In the genomic region with DNA sequence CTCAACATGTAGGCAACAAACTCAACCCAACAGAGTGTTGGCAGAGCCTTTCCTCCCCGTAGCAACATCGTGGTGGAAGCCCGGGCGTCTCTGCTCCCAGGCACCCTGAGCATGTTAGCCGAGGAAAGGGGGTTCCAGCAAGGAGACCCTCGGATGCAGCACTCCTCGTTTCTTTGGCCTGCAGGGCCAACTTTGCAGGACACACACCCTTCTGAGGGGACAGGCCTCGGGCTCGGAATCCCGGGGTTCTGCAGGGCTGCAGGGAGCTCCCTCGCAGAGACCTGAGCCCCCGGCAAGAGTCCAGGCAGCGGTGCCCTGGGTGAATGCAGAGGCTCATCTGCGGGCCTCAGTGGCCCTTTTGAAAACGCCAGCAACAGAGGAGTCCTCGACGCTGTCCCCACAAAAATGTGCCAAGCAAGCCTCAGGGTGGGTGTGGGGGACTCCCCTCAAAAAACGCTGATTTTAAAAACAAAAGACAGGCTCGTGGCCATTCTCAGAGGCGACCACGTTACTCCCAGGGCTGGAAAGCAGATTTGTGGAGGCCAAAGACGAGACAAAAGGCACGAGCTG, we compare ENCODE assay signal across 8 cellular contexts. TPM values are rescaled to one million over a fixed set of nuclear protein-coding genes. Genes with fewer than 3 reads are reported as not detected.
DNase-seq lines count a peak whose midpoint lies in the region; ATAC-seq and TF ChIP-seq lines count a peak whose summit lies in the region.

No MANE protein-coding gene starts in this region.

- no TSS peak for BruUV-seq in MCF 10A (replicated peaks; lab: Mats Ljungman, UMichigan)

- H3K9me3 Mint-ChIP-seq in MCF 10A (ENCODE audit: unreplicated experiment), result no peaks in the 10 kb centered on the region

- H3K27ac Mint-ChIP-seq in MCF 10A (ENCODE audit: low read depth, unreplicated experiment), result peak overlapping the region; percentile 49

- H3K4me3 Mint-ChIP-seq in MCF 10A (ENCODE audit: unreplicated experiment), result peak overlapping the region; percentile 74

- H3K4me3 ChIP-seq in AG04449 (ENCODE audit: low read depth, low read length) (peak overlapping the region; percentile 63), stomach (peak overlapping the region; percentile 74 to 83 (median 76))

- H3K27ac ChIP-seq in layer of hippocampus (ENCODE audit: low read depth, low read length), result peak overlapping the region; percentile 68
- peak overlapping the region in 4 of 5 donors; percentile 58 to 85 (median 74) for H3K27ac ChIP-seq in stomach

- no peaks in the 10 kb centered on the region for H3K27me3 Mint-ChIP-seq in MCF 10A (ENCODE audit: insufficient read depth, unreplicated experiment)

- no peak for TF ChIP-seq CTCF in AG04449 (IDR thresholded peaks at IDR 0.05; ENCODE audit: insufficient read depth, low read length, missing control alignments)
- TF ChIP-seq CTCF in MCF 10A (IDR thresholded peaks at IDR 0.05; ENCODE audit: unreplicated experiment), result no peak
- TF ChIP-seq CTCF in stomach (IDR thresholded peaks at IDR 0.05), result no peak

- no peaks in the 10 kb centered on the region for H3K4me1 Mint-ChIP-seq in MCF 10A (ENCODE audit: insufficient read depth, unreplicated experiment)

- no peak for TF ChIP-seq POLR2A in stomach (IDR thresholded peaks at IDR 0.05)

- no peaks in the 10 kb centered on the region for H3K9me3 ChIP-seq in stomach

- DNase-seq in AG04449 (ENCODE audit: low read depth, low spot score) (no peak), HK-2 (ENCODE audit: unreplicated experiment) (peak; percentile 20), MCF 10A (ENCODE audit: unreplicated experiment) (no peak), stomach (no peak), NCI-H1694 (lab: John Stamatoyannopoulos, UW) (no peak)
- no peak for DNase-seq in activated CD4-positive, alpha-beta T cell treated with anti-CD3 and anti-CD28 coated beads, Interleukin-2, amount 50 U/mL, for 4 hours

- no peaks in the 10 kb centered on the region for H3K36me3 ChIP-seq in stomach

- CTCF ChIA-PET in AG04449 (lab: Yijun Ruan, JAX) (interaction anchor here (0.9 to 2.6 kb wide), 7 partner anchors 10 to 161 kb away, joined by 3 to 8 read pairs (median 4); no protein-coding TSS in a partner anchor), MCF 10A (lab: Yijun Ruan, JAX) (interaction anchor here (0.6 to 0.7 kb wide), 6 partner anchors 30 to 1799 kb away, joined by 3 to 4 read pairs (median 3); no protein-coding TSS in a partner anchor)

- no peaks in the 10 kb centered on the region for H3K36me3 Mint-ChIP-seq in MCF 10A (ENCODE audit: insufficient read depth, unreplicated experiment)

- peaks cover 6 to 34% (median 18%) of the 10 kb centered on the region in 4 donors for H3K4me1 ChIP-seq in stomach

- 11 to 16% (median 16%) methylated on average over 14 to 23 of the region's 23 CpGs for WGBS in stomach, 5 donors

- no peak for ATAC-seq in GM18861 (IDR thresholded peaks at IDR 0.05; ENCODE audit: unreplicated experiment)

- POLR2A ChIA-PET in AG04449 (lab: Yijun Ruan, JAX), result interaction anchor here (0.5 kb wide), 1 partner anchor 158 kb away, joined by 3 read pairs; no protein-coding TSS in a partner anchor
- POLR2A ChIA-PET in MCF 10A (lab: Yijun Ruan, JAX), result interaction anchor here (0.6 to 1.6 kb wide), 4 partner anchors 203 to 1992 kb away, joined by 3 to 5 read pairs (median 3); a partner anchor contains a TSS

- TF ChIP-seq EP300 in stomach (IDR thresholded peaks at IDR 0.05), result no peak

- H3K27me3 ChIP-seq in layer of hippocampus (ENCODE audit: control insufficient read depth, insufficient read depth, low read length), result no peaks in the 10 kb centered on the region
- peaks cover 0 to 32% (median 0%) of the 10 kb centered on the region in 3 donors for H3K27me3 ChIP-seq in stomach

- intact Hi-C loops in MCF 10A (cut with micrococcal nuclease) (loop anchor here (5.0 to 10.0 kb wide), 5 partner anchors 107 to 872 kb away; a partner anchor contains a TSS), stomach (cut with DNase I; ENCODE audit: low total_unique reads) (loop anchor here (5.0 to 10.0 kb wide), 2 partner anchors 115 to 157 kb away; no protein-coding TSS in a partner anchor)

RNA-seq across cellular contexts. Expression of a gene that starts 1.4 kb away (rescaled TPM):
- 9.3 and 15.9 TPM in 2 replicates for total RNA-seq in MCF 10A (2022)
- total RNA-seq in stomach, result 10 to 100 TPM in 4 of 5 donors, 1 to 10 TPM in 1; 1.8 to 98.7 (median 24.6) TPM
- polyA plus RNA-seq in stomach, result 1 to 10 TPM; 3.1 to 5.5 (median 5.0) TPM
